ENCODE assay signal across 13 cellular contexts in the genomic region with DNA sequence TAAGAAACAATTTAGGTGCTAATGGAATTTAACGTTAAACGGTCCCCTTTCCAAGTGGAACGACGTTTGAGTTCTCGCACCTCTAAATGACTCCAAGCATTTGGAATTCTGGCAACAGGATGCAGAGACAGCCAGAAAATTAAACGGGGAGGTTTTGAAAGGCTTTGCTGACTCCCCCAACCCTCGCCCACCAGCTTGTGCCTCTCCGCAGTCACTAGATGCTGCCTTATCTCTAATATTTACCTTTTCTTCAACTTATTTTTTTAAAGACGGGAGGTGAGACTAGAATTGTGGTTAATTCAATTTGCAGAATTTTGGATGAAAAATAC. TPM values are rescaled to one million over a fixed set of nuclear protein-coding genes. Genes with fewer than 3 reads are reported as not detected.
A peak's percentile ranks its signal among the peaks of the same experiment; 100 is the strongest.
DNase-seq lines count a peak whose midpoint lies in the region; ATAC-seq and TF ChIP-seq lines count a peak whose summit lies in the region.
"Had no signal": no experiment of that assay in that cellular context is flagged by ENCODE, and none has a peak within 500 bp of the region (broad histone marks: within the 10 kb centered on the region; RNA-seq: fewer than 3 reads in every experiment).

No MANE protein-coding gene starts in this region.

- peaks cover 6 to 19% of the 10 kb centered on the region in 2 donors for H3K4me1 Mint-ChIP-seq in natural killer cell

- ATAC-seq in natural killer cell (no peak), GM21723 (IDR thresholded peaks at IDR 0.05; ENCODE audit: unreplicated experiment) (no peak)
- ATAC-seq: sciatic nerve had no signal

- H3K4me2 ChIP-seq in KMS-11, result peak overlapping the region; percentile 38

- H3K4me1 ChIP-seq in KMS-11 (ENCODE audit: low read depth, poor library complexity, severe bottlenecking), result no peaks in the 10 kb centered on the region

- H3K36me3 Mint-ChIP-seq in natural killer cell, result peaks cover 10% of the 10 kb centered on the region

- H4K20me1 ChIP-seq in KMS-11 (ENCODE audit: insufficient read depth), result no peaks in the 10 kb centered on the region

- H3K4me3 ChIP-seq in KMS-11 (IDR thresholded peaks at IDR 0.05; ENCODE audit: insufficient read depth, low read depth, low read length) (no peak overlapping the region), astrocyte of the spinal cord (ENCODE audit: low read depth, low read length) (peak overlapping the region; percentile 76)

- H3K9ac ChIP-seq in KMS-11, result no peak overlapping the region

- peak overlapping the region; percentile 47 for H3K4me3 Mint-ChIP-seq in natural killer cell

- DNase-seq in DMS79 treated with DMSO at 0.1 percent for 48 hours (lab: John Stamatoyannopoulos, UW), result peak; percentile 81
- DNase-seq in DMS79 (lab: John Stamatoyannopoulos, UW), result no peak
- no peak for DNase-seq in astrocyte of the spinal cord (ENCODE audit: low read depth, low spot score)
- no peak for DNase-seq in natural killer cell
- no peak for DNase-seq in foreskin melanocyte
- no peak for DNase-seq in NCI-H524 treated with DMSO at 0.1 percent for 48 hours (lab: John Stamatoyannopoulos, UW)
- DNase-seq: SW 1271 had no signal

- peaks cover 21% of the 10 kb centered on the region for H3K79me2 ChIP-seq in KMS-11 (ENCODE audit: insufficient read depth, low read depth)

- 0 out of 2 replicates have a peak, but pooled peaks cover 4% of the 10 kb centered on the region for H3K27me3 ChIP-seq in KMS-11 (ENCODE audit: insufficient read depth, low read depth)

- no peak overlapping the region for H3K27ac ChIP-seq in KMS-11
- H3K27ac ChIP-seq: 22Rv1 had no signal

- H2AFZ ChIP-seq in KMS-11 (ENCODE audit: low read depth), result no peak overlapping the region

- intact Hi-C loops in natural killer cell (cut with micrococcal nuclease), result no loop called here

- H3K36me3 ChIP-seq in KMS-11 (ENCODE audit: insufficient read depth), result no peaks in the 10 kb centered on the region

- H3K27me3 Mint-ChIP-seq in natural killer cell (ENCODE audit: low read depth in 2 of 2), result peaks cover 43 to 45% of the 10 kb centered on the region in 2 donors

- H3K9me3 Mint-ChIP-seq in natural killer cell, result no peaks in the 10 kb centered on the region

- in situ Hi-C loops in astrocyte of the spinal cord (cut with HindIII; ENCODE audit: low sequenced_read_pairs), result no loop called here

- TF ChIP-seq CTCF in KMS-11 (conservative IDR thresholded peaks at IDR 0.05; ENCODE audit: low read depth, low read length), result no peak
- no peak for TF ChIP-seq CTCF in astrocyte of the spinal cord (IDR thresholded peaks at IDR 0.05; ENCODE audit: low read depth, low read length)
- TF ChIP-seq CTCF in natural killer cell (IDR thresholded peaks at IDR 0.05), result no peak

- H3K27ac Mint-ChIP-seq in natural killer cell, result peak overlapping the region; percentile 22 to 74

RNA-seq across cellular contexts. Expression of a gene that starts 2.5 kb away (rescaled TPM):
- total RNA-seq in natural killer cell, result not detected
- total RNA-seq: sciatic nerve, ureter had no signal

RNA-seq across cellular contexts. Expression of a gene that starts 12.5 kb away (rescaled TPM):
- total RNA-seq in natural killer cell, result not detected
- total RNA-seq: lower leg skin, sciatic nerve, ureter had no signal
